ENCODE assay signal across 25 cellular contexts in genomic region chr5:175878544-175879438, GRCh38. TPM values are rescaled to one million over a fixed set of nuclear protein-coding genes. Genes with fewer than 3 reads are reported as not detected.
DNase-seq lines count a peak whose midpoint lies in the region; ATAC-seq and TF ChIP-seq lines count a peak whose summit lies in the region.
"Had no signal": no experiment of that assay in that cellular context is flagged by ENCODE, and none has a peak within 500 bp of the region (broad histone marks: within the 10 kb centered on the region; RNA-seq: fewer than 3 reads in every experiment).

No MANE protein-coding gene starts in this region.

- H3K4me2 ChIP-seq in osteoblast (ENCODE audit: insufficient read depth, low read length) (no peak overlapping the region), mesenchymal stem cell (ENCODE audit: low read length, poor library complexity, severe bottlenecking) (no peak overlapping the region)

- no peak overlapping the region for H3K23ac ChIP-seq in mesenchymal stem cell (ENCODE audit: low read length in 2 of 2)

- no peak overlapping the region for H2BK120ac ChIP-seq in mesenchymal stem cell (ENCODE audit: low read depth, low read length)

- CTCF ChIA-PET in WTC11 (lab: Charles Lee) = interaction anchor here (1.0 to 2.9 kb wide), 4 partner anchors 10 to 149 kb away, joined by 3 to 31 read pairs (median 8); no protein-coding TSS in a partner anchor

- no peak overlapping the region for H3K18ac ChIP-seq in mesenchymal stem cell (ENCODE audit: low read depth in 1 of 2, low read length in 2 of 2)

- H3K9me3 Mint-ChIP-seq in WTC11 = no peaks in the 10 kb centered on the region

- H3K27ac Mint-ChIP-seq in WTC11 = no peak overlapping the region
- H3K27ac Mint-ChIP-seq: activated CD8-positive, alpha-beta T cell treated with anti-CD3 and anti-CD28 coated beads, Interleukin-2, amount 10 ng/mL, durations not matched to agents 7 days and 5 days; CD4-positive, CD25-positive, alpha-beta regulatory T cell had no signal

- H3K4ac ChIP-seq in mesenchymal stem cell (ENCODE audit: low read depth in 1 of 2, low read length in 2 of 2) = no peak overlapping the region

- no peaks in the 10 kb centered on the region for H3K9me3 ChIP-seq in ES-I3 (ENCODE audit: control insufficient read depth, insufficient read depth, low read length)
- H3K9me3 ChIP-seq in iPS-20b (ENCODE audit: insufficient read depth, low read depth, low read length) = no peaks in the 10 kb centered on the region
- H3K9me3 ChIP-seq in osteoblast (ENCODE audit: low read depth, low read length) = no peaks in the 10 kb centered on the region
- H3K9me3 ChIP-seq in mesenchymal stem cell (ENCODE audit: control insufficient read depth, low read length) = no peaks in the 10 kb centered on the region
- H3K9me3 ChIP-seq: SJCRH30, tibial artery had no signal

- peak overlapping the region; percentile 49; the same call in 1 of the 2 replicates for H3K9ac ChIP-seq in ES-I3 (ENCODE audit: low read depth, low read length)
- H3K9ac ChIP-seq in iPS-20b (ENCODE audit: low read depth, low read length) = no peak overlapping the region
- no peak overlapping the region for H3K9ac ChIP-seq in mesenchymal stem cell (ENCODE audit: low read length)

- H4K91ac ChIP-seq in mesenchymal stem cell (ENCODE audit: low read length) = no peak overlapping the region

- H3K4me3 Mint-ChIP-seq in WTC11 = peak overlapping the region; percentile 54
- H3K4me3 Mint-ChIP-seq: activated CD8-positive, alpha-beta T cell treated with anti-CD3 and anti-CD28 coated beads, Interleukin-2, amount 10 ng/mL, durations not matched to agents 7 days and 5 days; CD4-positive, CD25-positive, alpha-beta regulatory T cell had no signal

- no peak overlapping the region for H2AFZ ChIP-seq in osteoblast (ENCODE audit: low read length)
- no peak overlapping the region for H2AFZ ChIP-seq in mesenchymal stem cell (ENCODE audit: low read depth, low read length)

- POLR2A ChIA-PET in WTC11 (lab: Charles Lee) = no interaction called here

- H3K4me1 Mint-ChIP-seq in WTC11 = peaks cover 41% of the 10 kb centered on the region

- H3K27ac ChIP-seq in iPS-20b (ENCODE audit: low read length) (no peak overlapping the region), osteoblast (ENCODE audit: low read depth, low read length) (no peak overlapping the region), mesenchymal stem cell (ENCODE audit: low read length, poor library complexity, severe bottlenecking) (no peak overlapping the region)
- H3K27ac ChIP-seq: SJCRH30, tibial artery had no signal

- H3K4me3 ChIP-seq in iPS-20b (ENCODE audit: low read length) (peak overlapping the region; percentile 53; the same call in 1 of the 2 replicates), osteoblast (ENCODE audit: insufficient read depth, low read length) (no peak overlapping the region), mesenchymal stem cell (ENCODE audit: insufficient read depth in 1 of 2, low read depth in 1 of 2, low read length in 2 of 2) (no peak overlapping the region)
- H3K4me3 ChIP-seq: SJCRH30, tibial artery had no signal

- no peak overlapping the region for H2BK5ac ChIP-seq in mesenchymal stem cell (ENCODE audit: low read depth, low read length, poor library complexity, severe bottlenecking)

- H3K27me3 Mint-ChIP-seq in WTC11 (ENCODE audit: low read depth) = peaks cover 12% of the 10 kb centered on the region

- ATAC-seq in WTC11 (peak; percentile 81), HG02870 (IDR thresholded peaks at IDR 0.05; ENCODE audit: unreplicated experiment) (no peak)
- ATAC-seq: activated CD8-positive, alpha-beta T cell treated with anti-CD3 and anti-CD28 coated beads, Interleukin-2, amount 10 ng/mL, durations not matched to agents 7 days and 5 days had no signal

- H3K36me3 ChIP-seq in ES-I3 (ENCODE audit: insufficient read depth, low read length) (no peaks in the 10 kb centered on the region), iPS-20b (ENCODE audit: insufficient read depth, low read depth, low read length) (no peaks in the 10 kb centered on the region), osteoblast (ENCODE audit: insufficient read depth, low read length) (no peaks in the 10 kb centered on the region), mesenchymal stem cell (ENCODE audit: control insufficient read depth in 1 of 2, insufficient read depth in 2 of 2, low read depth in 1 of 2, low read length in 2 of 2) (no peaks in the 10 kb centered on the region)
- H3K36me3 ChIP-seq: SJCRH30, tibial artery had no signal

- H3K4me1 ChIP-seq in ES-I3 (ENCODE audit: insufficient read depth, low read length) (peaks cover 15% of the 10 kb centered on the region), iPS-20b (ENCODE audit: insufficient read depth, low read length) (peaks cover 9% of the 10 kb centered on the region), osteoblast (ENCODE audit: insufficient read depth, low read length) (no peaks in the 10 kb centered on the region), mesenchymal stem cell (ENCODE audit: control insufficient read depth, insufficient read depth, low read depth, low read length) (peaks cover 4% of the 10 kb centered on the region)
- H3K4me1 ChIP-seq: SJCRH30, tibial artery had no signal

- WGBS in mesenchymal stem cell = 32% methylated on average over 26 of the region's 44 CpGs

- H3K36me3 Mint-ChIP-seq in WTC11 = no peaks in the 10 kb centered on the region

- TF ChIP-seq CTCF in WTC11 (IDR thresholded peaks at IDR 0.05) (no peak), osteoblast (IDR thresholded peaks at IDR 0.05; ENCODE audit: extremely low read depth, low read depth, low read length) (no peak), GM20000 (IDR thresholded peaks at IDR 0.05; ENCODE audit: extremely low read depth, missing control alignments) (no peak)

- H4K20me1 ChIP-seq in osteoblast (ENCODE audit: insufficient read depth, low read length) = peaks cover 2% of the 10 kb centered on the region

- no peak overlapping the region for H4K8ac ChIP-seq in mesenchymal stem cell (ENCODE audit: low read length)

- DNase-seq in WTC11 (ENCODE audit: low spot score) (peak; percentile 70), osteoblast (ENCODE audit: insufficient read length, low spot score, missing footprints) (peak; percentile 75), GM20000 (ENCODE audit: low spot score) (no peak), mesenchymal stem cell (no peak), NCI-H146 (lab: John Stamatoyannopoulos, UW) (no peak)
- DNase-seq: activated CD8-positive, alpha-beta T cell treated with anti-CD3 and anti-CD28 coated beads, Interleukin-2, amount 10 ng/mL, durations not matched to agents 7 days and 5 days; activated gamma-delta T cell; activated T-cell treated with anti-CD3 and anti-CD28 coated beads for 4 hours; CD4-positive, CD25-positive, alpha-beta regulatory T cell; GOT3; NCI-H1048; NCI-H1930; NCI-H526; occipital lobe; SJCRH30; stimulated activated CD4-positive, alpha-beta T cell treated with anti-CD3 and anti-CD28 coated beads, Interleukin-4, amount 100 ng/mL, for 1 hour; stimulated activated naive CD4-positive, alpha-beta T cell; T-helper 1 cell; tibial artery had no signal

- H3K27me3 ChIP-seq in iPS-20b (ENCODE audit: insufficient read depth, low read length) = peaks cover 38% of the 10 kb centered on the region
- peaks cover 11% of the 10 kb centered on the region for H3K27me3 ChIP-seq in osteoblast (ENCODE audit: insufficient read depth, low read length)
- peaks cover 60 to 61% of the 10 kb centered on the region in 2 experiments for H3K27me3 ChIP-seq in mesenchymal stem cell (ENCODE audit: control insufficient read depth in 1 of 2, insufficient read depth in 1 of 2, low read length in 2 of 2)
- H3K27me3 ChIP-seq: SJCRH30 had no signal

- no peaks in the 10 kb centered on the region for H3K79me2 ChIP-seq in osteoblast (ENCODE audit: insufficient read depth, low read length)

- H2AK5ac ChIP-seq in mesenchymal stem cell (ENCODE audit: low read length, severe bottlenecking) = no peak overlapping the region

- H2BK12ac ChIP-seq in mesenchymal stem cell (ENCODE audit: low read length in 2 of 2) = no peak overlapping the region

- no peaks in the 10 kb centered on the region for H3K79me1 ChIP-seq in mesenchymal stem cell (replicated peaks; ENCODE audit: low read length, poor library complexity, severe bottlenecking)

- H2BK15ac ChIP-seq in mesenchymal stem cell (ENCODE audit: low read depth, poor library complexity, severe bottlenecking) = no peak overlapping the region

- H3K14ac ChIP-seq in mesenchymal stem cell (ENCODE audit: low read length in 2 of 2) = no peak overlapping the region

TF ChIP-seq in WTC11, 78 proteins besides CTCF, POLR2A, EP300 and RAD21 (continues in another document):
- peak; percentile 38; the same call in 1 of the 2 replicates for TF ChIP-seq GTF2I (CRISPR knock-in tag; conservative IDR thresholded peaks at IDR 0.05)
- TF ChIP-seq E2F5 (CRISPR knock-in tag; IDR thresholded peaks at IDR 0.05) = peak; percentile 39; the same call in 1 of the 2 replicates
- TF ChIP-seq ZNF232 (CRISPR knock-in tag; IDR thresholded peaks at IDR 0.05) = no peak
- peak; percentile 74 for TF ChIP-seq MAX (CRISPR knock-in tag; IDR thresholded peaks at IDR 0.05)

RNA-seq across cellular contexts. Expression of gene CPLX2, which starts 7.4 kb away (rescaled TPM):
- 0.92 to 3.0 TPM (median 1.3 TPM) in 3 replicates for total RNA-seq in WTC11 (2021)
- not detected in 2 replicates for total RNA-seq in osteoblast
- not detected for polyA plus RNA-seq in mesenchymal stem cell (2013, experiment 1 of 2)
- 0.03 TPM for polyA plus RNA-seq in mesenchymal stem cell (2013, experiment 2 of 2)
- total RNA-seq: activated CD8-positive, alpha-beta T cell treated with anti-CD3 and anti-CD28 coated beads, Interleukin-2, amount 10 ng/mL, durations not matched to agents 7 days and 5 days; CD4-positive, CD25-positive, alpha-beta regulatory T cell; epithelial cell of proximal tubule; fibroblast of villous mesenchyme; myocyte; SJCRH30 had no signal

Comparison
In these comparisons a context has a peak if more than half of its experiments do, and no peak if none do; other contexts are left out.
1. DNase-seq: peak in WTC11 (single experiment) and osteoblast (single experiment); none in GM20000 (single experiment), mesenchymal stem cell (single experiment) and NCI-H146 (single experiment).